In the genomic region with DNA sequence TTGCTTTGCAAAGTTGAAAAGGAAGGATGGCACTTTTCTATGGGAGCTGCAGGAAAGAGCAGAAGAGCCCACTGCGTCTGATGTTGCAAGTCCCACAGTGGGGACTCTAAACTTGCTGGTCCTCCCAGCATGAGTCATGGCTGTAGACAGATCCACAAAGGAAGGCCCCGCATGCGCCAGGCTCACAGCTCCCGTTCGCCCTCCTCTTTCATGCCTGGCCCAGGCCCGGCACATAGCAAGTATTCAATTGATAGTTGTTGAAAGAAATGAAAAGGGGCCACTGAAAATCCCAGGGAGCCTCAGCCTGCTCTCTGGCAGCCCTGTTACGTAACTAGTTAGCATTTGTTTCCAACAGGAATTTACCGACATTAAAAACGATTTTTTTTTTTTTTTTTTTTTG, we compare ENCODE assay signal across 9 cellular contexts. TPM values are rescaled to one million over a fixed set of nuclear protein-coding genes. Genes with fewer than 3 reads are reported as not detected.
DNase-seq lines count a peak whose midpoint lies in the region; ATAC-seq and TF ChIP-seq lines count a peak whose summit lies in the region.
"Had no signal": no experiment of that assay in that cellular context is flagged by ENCODE, and none has a peak within 500 bp of the region (broad histone marks: within the 10 kb centered on the region; RNA-seq: fewer than 3 reads in every experiment).

No MANE protein-coding gene starts in this region.

- no peak overlapping the region for H3K4me3 ChIP-seq in breast epithelium
- no peak overlapping the region for H3K4me3 ChIP-seq in Karpas-422 (ENCODE audit: low read length)

- H3K4me3 Mint-ChIP-seq in MCF 10A (ENCODE audit: unreplicated experiment) (no peak overlapping the region), endothelial cell (ENCODE audit: unreplicated experiment) (no peak overlapping the region)

- no peak for ATAC-seq in activated CD4-positive, CD25-positive, alpha-beta regulatory T cell treated with anti-CD3 and anti-CD28 coated beads, Interleukin-2, amount 50 U/mL, for 24 hours

- no peak overlapping the region for H3K9ac ChIP-seq in Karpas-422 (ENCODE audit: low read length)

- TF ChIP-seq CTCF in MCF 10A (IDR thresholded peaks at IDR 0.05; ENCODE audit: unreplicated experiment), result no peak
- TF ChIP-seq CTCF in breast epithelium (IDR thresholded peaks at IDR 0.05), result no peak
- no peak for TF ChIP-seq CTCF in endothelial cell (IDR thresholded peaks at IDR 0.05; ENCODE audit: unreplicated experiment)

- H3K27ac ChIP-seq in breast epithelium (peak overlapping the region in 1 of 2 donors; percentile 22), Karpas-422 (ENCODE audit: low read length) (no peak overlapping the region)

- H3K27ac Mint-ChIP-seq in MCF 10A (ENCODE audit: low read depth, unreplicated experiment) (peak overlapping the region; percentile 31), endothelial cell (ENCODE audit: unreplicated experiment) (peak overlapping the region; percentile 85)

- no peaks in the 10 kb centered on the region for H3K27me3 ChIP-seq in breast epithelium
- no peaks in the 10 kb centered on the region for H3K27me3 ChIP-seq in Karpas-422 (ENCODE audit: low read length)

- no peaks in the 10 kb centered on the region for H3K9me2 ChIP-seq in Karpas-422 (replicated peaks; ENCODE audit: insufficient read depth, low read length)

- peak; percentile 79 for DNase-seq in MCF 10A (ENCODE audit: unreplicated experiment)
- no peak for DNase-seq in breast epithelium (ENCODE audit: low spot score in 2 of 2)
- DNase-seq in endothelial cell (ENCODE audit: low spot score), result peak; percentile 39
- peak; percentile 82 for DNase-seq in midbrain (lab: John Stamatoyannopoulos, UW)
- no peak for DNase-seq in NCI-H1436 (lab: John Stamatoyannopoulos, UW)
- DNase-seq in DMS 273 treated with DMSO at 0.1 percent for 48 hours (lab: John Stamatoyannopoulos, UW), result no peak
- DNase-seq in Karpas-422, result no peak
- DNase-seq: NCI-H1694 treated with DMSO at 0.1 percent for 48 hours had no signal

- H3K4me2 ChIP-seq in Karpas-422 (ENCODE audit: low read depth, low read length, poor library complexity, severe bottlenecking), result no peak overlapping the region

- no TSS peak for BruUV-seq in MCF 10A (replicated peaks; lab: Mats Ljungman, UMichigan)

- no peaks in the 10 kb centered on the region for H3K36me3 ChIP-seq in breast epithelium
- H3K36me3 ChIP-seq in Karpas-422 (ENCODE audit: insufficient read depth, low read length), result peaks cover 2% of the 10 kb centered on the region; the same call in 1 of the 2 replicates

- intact Hi-C loops in MCF 10A (cut with micrococcal nuclease), result no loop called here
- intact Hi-C loops in breast epithelium (cut with DNase I; ENCODE audit: low total_unique reads), result no loop called here

- peaks cover 48% of the 10 kb centered on the region for H3K79me2 ChIP-seq in Karpas-422 (ENCODE audit: low read length)

- H3K9me3 ChIP-seq in breast epithelium (no peaks in the 10 kb centered on the region), Karpas-422 (ENCODE audit: low read length) (no peaks in the 10 kb centered on the region)

- H3K4me1 Mint-ChIP-seq in MCF 10A (ENCODE audit: insufficient read depth, unreplicated experiment) (no peaks in the 10 kb centered on the region), endothelial cell (ENCODE audit: unreplicated experiment) (peaks cover 61% of the 10 kb centered on the region)

- H4K20me1 ChIP-seq in Karpas-422 (ENCODE audit: insufficient read depth, low read depth, low read length), result no peaks in the 10 kb centered on the region

- POLR2A ChIA-PET in MCF 10A (lab: Yijun Ruan, JAX), result interaction anchor here (1.0 kb wide), 1 partner anchor 19 kb away, joined by 3 read pairs; a partner anchor contains a TSS

- H3K27me3 Mint-ChIP-seq in MCF 10A (ENCODE audit: insufficient read depth, unreplicated experiment) (no peaks in the 10 kb centered on the region), endothelial cell (ENCODE audit: unreplicated experiment) (peaks cover 3% of the 10 kb centered on the region)

- no peak overlapping the region for H2AFZ ChIP-seq in Karpas-422 (ENCODE audit: low read length)

- H3K36me3 Mint-ChIP-seq in MCF 10A (ENCODE audit: insufficient read depth, unreplicated experiment), result peaks cover 48% of the 10 kb centered on the region
- H3K36me3 Mint-ChIP-seq in endothelial cell (ENCODE audit: low read depth, unreplicated experiment), result peaks cover 30% of the 10 kb centered on the region

- peaks cover 0 to 4% of the 10 kb centered on the region in 2 donors for H3K4me1 ChIP-seq in breast epithelium
- H3K4me1 ChIP-seq in Karpas-422 (ENCODE audit: low read length), result peaks cover 21% of the 10 kb centered on the region

- CTCF ChIA-PET in MCF 10A (lab: Yijun Ruan, JAX), result no interaction called here

- H3K9me3 Mint-ChIP-seq in MCF 10A (ENCODE audit: unreplicated experiment) (no peaks in the 10 kb centered on the region), endothelial cell (ENCODE audit: unreplicated experiment) (no peaks in the 10 kb centered on the region)

- no peak for TF ChIP-seq POLR2A in breast epithelium (IDR thresholded peaks at IDR 0.05)

RNA-seq across cellular contexts. Expression of a gene that starts 18.9 kb away (rescaled TPM):
- total RNA-seq in MCF 10A (2022) (67.3 and 69.5 TPM in 2 replicates), breast epithelium (10 to 100 TPM; 55.7 to 58.7 (median 58.2) TPM), endothelial cell (ENCODE audit: unreplicated experiment) (316 TPM)
- 40.3 and 63.9 TPM in 2 replicates for total RNA-seq in Karpas-422 (2014; rRNA removed; shearing (Covaris generic); ENCODE audit: low replicate concordance)

RNA-seq across cellular contexts. Expression of a gene that starts 54.0 kb away (rescaled TPM):
- total RNA-seq in MCF 10A (2022) (0.52 and 0.82 TPM in 2 replicates), breast epithelium (1 to 10 TPM; 2.7 to 4.7 (median 4.3) TPM), endothelial cell (ENCODE audit: unreplicated experiment) (30.1 TPM)
- total RNA-seq in Karpas-422 (2014; rRNA removed; shearing (Covaris generic); ENCODE audit: low replicate concordance), result 0.76 TPM in 1 of 2 replicates, not detected in the other

Comparison
In these comparisons a context has a peak if more than half of its experiments do, and no peak if none do; other contexts are left out.
1. DNase-seq: peak in MCF 10A (single experiment), endothelial cell (single experiment) and midbrain (single experiment); none in breast epithelium (0 of 2), NCI-H1436 (single experiment), DMS 273 treated with DMSO at 0.1 percent for 48 hours (single experiment) and Karpas-422 (single experiment).